ENCODE assay signal across 11 cellular contexts in the genomic region with DNA sequence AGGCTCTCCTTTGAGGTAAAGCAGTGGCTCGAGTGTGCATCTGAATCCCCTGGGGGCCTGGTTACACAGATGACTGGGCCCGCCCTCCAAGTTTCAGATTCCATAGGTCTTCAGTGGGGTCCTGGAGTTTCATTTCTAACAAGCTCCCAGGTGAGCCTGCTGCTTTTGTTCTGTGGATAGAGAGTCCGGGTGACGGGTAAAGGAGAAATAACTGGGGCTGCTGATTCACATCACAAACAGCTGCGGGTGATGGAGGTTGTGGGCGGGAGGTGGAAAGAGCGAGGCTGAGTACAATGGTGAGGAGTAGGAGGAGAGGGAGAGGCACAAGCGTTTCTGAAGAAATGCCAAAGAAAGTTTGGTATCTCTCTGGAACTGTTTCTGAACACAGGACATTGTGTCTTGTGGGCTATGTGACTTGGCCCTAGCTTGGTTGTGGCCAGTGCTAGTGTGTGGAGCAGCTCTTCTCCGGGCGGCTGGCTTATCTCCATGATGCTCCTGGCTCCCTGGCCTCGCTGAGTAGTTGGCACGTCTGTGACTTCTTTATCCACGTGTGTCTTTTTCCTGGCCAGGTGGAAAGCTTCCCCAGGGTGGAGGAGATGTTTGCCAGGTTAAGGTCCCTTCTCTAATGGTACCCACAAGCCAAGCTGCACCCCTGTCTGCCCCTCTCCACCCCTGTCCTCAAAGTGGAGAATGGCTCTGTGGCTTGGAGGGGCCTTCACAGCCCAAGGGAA.
DNase-seq lines count a peak whose midpoint lies in the region; ATAC-seq, FAIRE-seq and TF ChIP-seq lines count a peak whose summit lies in the region.
"Had no signal": no experiment of that assay in that cellular context is flagged by ENCODE, and none has a peak within 500 bp of the region (broad histone marks: within the 10 kb centered on the region; RNA-seq: fewer than 3 reads in every experiment).

No MANE protein-coding gene starts in this region.

- no peaks in the 10 kb centered on the region for H3K27me3 ChIP-seq in BLaER1 treated with 17β-estradiol and CSF1 and Interleukin-3, amounts not matched to agents 10 nM and 100 nM

- H3K4me3 ChIP-seq in BLaER1 treated with 17β-estradiol and CSF1 and Interleukin-3, amounts not matched to agents 10 nM and 100 nM: no peak overlapping the region
- H3K4me3 ChIP-seq in astrocyte of the spinal cord (ENCODE audit: low read depth, low read length): no peak overlapping the region

- in situ Hi-C loops in astrocyte of the spinal cord (cut with HindIII; ENCODE audit: low sequenced_read_pairs): no loop called here

- ATAC-seq in HG03469 (IDR thresholded peaks at IDR 0.05; ENCODE audit: unreplicated experiment): no peak

- H4K20me1 ChIP-seq in BLaER1 treated with 17β-estradiol and CSF1 and Interleukin-3, amounts not matched to agents 10 nM and 100 nM: no peaks in the 10 kb centered on the region

- H3K4me2 ChIP-seq in BLaER1 treated with 17β-estradiol and CSF1 and Interleukin-3, amounts not matched to agents 10 nM and 100 nM: peak overlapping the region in 9 of 11 experiments; percentile 26 to 68 (median 56); a peak in 16 of 22 replicates

- no peak for TF ChIP-seq CTCF in astrocyte of the spinal cord (IDR thresholded peaks at IDR 0.05; ENCODE audit: low read depth, low read length)

- H3K9me3 ChIP-seq in BLaER1 treated with 17β-estradiol and CSF1 and Interleukin-3, amounts not matched to agents 10 nM and 100 nM (replicated peaks in 1 of 11): no peaks in the 10 kb centered on the region

- H3K27ac ChIP-seq in BLaER1 treated with 17β-estradiol and CSF1 and Interleukin-3, amounts not matched to agents 10 nM and 100 nM: no peak overlapping the region

- no peak overlapping the region; a peak in 2 of 22 replicates for H3K9ac ChIP-seq in BLaER1 treated with 17β-estradiol and CSF1 and Interleukin-3, amounts not matched to agents 10 nM and 100 nM

- peaks cover 0 to 63% (median 36%) of the 10 kb centered on the region in 10 experiments; a peak in 15 of 20 replicates for H3K4me1 ChIP-seq in BLaER1 treated with 17β-estradiol and CSF1 and Interleukin-3, amounts not matched to agents 10 nM and 100 nM

- peak; percentile 44 for FAIRE-seq in HTR-8/SVneo (lab: Jason Lieb, UNC)

- no peaks in the 10 kb centered on the region for H3K36me3 ChIP-seq in BLaER1 treated with 17β-estradiol and CSF1 and Interleukin-3, amounts not matched to agents 10 nM and 100 nM

- no peak for DNase-seq in HTR-8/SVneo (ENCODE audit: insufficient read length, low spot score)
- peak; percentile 54 for DNase-seq in astrocyte of the spinal cord (ENCODE audit: low read depth, low spot score)
- DNase-seq in renal cortical epithelial cell (ENCODE audit: low read depth): peak; percentile 16
- DNase-seq in NCI-H2196 treated with DMSO at 0.1 percent for 48 hours (lab: John Stamatoyannopoulos, UW; ENCODE audit: unreplicated experiment): no peak
- no peak for DNase-seq in NCI-H345 (lab: John Stamatoyannopoulos, UW)
- DNase-seq in middle frontal gyrus (ENCODE audit: extremely low spot score, low spot score): no peak
- DNase-seq: DMS53, foreskin melanocyte, NCI-H524 had no signal

Comparison
In these comparisons a context has a peak if more than half of its experiments do, and no peak if none do; other contexts are left out.
1. DNase-seq: peak in astrocyte of the spinal cord (single experiment) and renal cortical epithelial cell (single experiment); none in HTR-8/SVneo (single experiment), NCI-H2196 treated with DMSO at 0.1 percent for 48 hours (single experiment), NCI-H345 (single experiment) and middle frontal gyrus (single experiment).